31 cellular contexts compared by ENCODE assay signal in the genomic region with DNA sequence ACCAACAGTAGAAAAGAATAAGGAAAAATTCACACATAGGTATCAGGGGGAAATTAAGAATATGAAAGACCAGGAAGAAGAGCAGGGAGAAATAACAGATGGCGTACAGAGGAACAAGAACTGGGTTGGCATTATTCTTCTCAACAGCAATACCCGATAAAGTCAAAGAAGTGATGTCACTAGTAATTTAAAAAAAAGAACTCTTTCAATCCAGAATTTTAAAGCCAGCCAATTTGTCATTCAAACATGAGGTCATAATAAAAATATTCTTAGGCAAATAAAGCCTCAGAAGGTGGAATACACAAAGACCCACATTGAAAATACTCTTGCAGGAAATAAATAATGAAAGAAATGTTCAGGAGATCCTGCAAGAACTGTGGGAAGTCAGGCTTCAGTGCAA. TPM values are rescaled to one million over a fixed set of nuclear protein-coding genes. Genes with fewer than 3 reads are reported as not detected.
"Had no signal": no experiment of that assay in that cellular context is flagged by ENCODE, and none has a peak within 500 bp of the region (broad histone marks: within the 10 kb centered on the region; RNA-seq: fewer than 3 reads in every experiment).

No MANE protein-coding gene starts in this region.

- DNase-seq: dermis blood vessel endothelial cell; effector memory CD4-positive, alpha-beta T cell; foreskin keratinocyte; heart left ventricle; mucosa of descending colon; naive B cell; stimulated activated CD4-positive, alpha-beta T cell treated with anti-CD3 and anti-CD28 coated beads, Interleukin-12 subunit alpha, Interleukin-12 subunit beta, amount 100 ng/mL, for 4 hours; stimulated activated CD4-positive, alpha-beta T cell treated with anti-CD3 and anti-CD28 coated beads, Interleukin-1b, Interleukin-23, amount 100 ng/mL, for 48 hours; stimulated activated CD4-positive, alpha-beta T cell treated with anti-CD3 and anti-CD28 coated beads, Interleukin-4, amount 100 ng/mL, for 1 hour; stimulated activated CD8-positive, alpha-beta memory T cell treated with anti-CD3 and anti-CD28 coated beads, Interleukin-4, amount 100 ng/mL, for 48 hours; stimulated activated naive CD4-positive, alpha-beta T cell treated with Interleukin-2 at 50 U/mL for 16 hours; stomach; thyroid gland had no signal

- H3K4me2 ChIP-seq: hepatocyte, smooth muscle cell had no signal

- H3K4me1 ChIP-seq: esophagus muscularis mucosa, parathyroid adenoma had no signal

- H3K27ac Mint-ChIP-seq: memory B cell; natural killer cell treated with Interleukin-12 subunit alpha and Interleukin-12 subunit beta and Interleukin-15 and Interleukin-18, amount 100 ng/mL, for 72 hours; progenitor cell of endocrine pancreas; type B pancreatic cell had no signal

- H3K27ac ChIP-seq: coronary artery, esophagus muscularis mucosa, foreskin keratinocyte, gastroesophageal sphincter, heart left ventricle, hepatocyte, neutrophil, parathyroid adenoma, thyroid gland had no signal

- H3K9me3 Mint-ChIP-seq: memory B cell; naive B cell; natural killer cell treated with Interleukin-12 subunit alpha and Interleukin-12 subunit beta and Interleukin-15 and Interleukin-18, amount 100 ng/mL, for 72 hours; neural crest cell; type B pancreatic cell had no signal

- H3K4me3 Mint-ChIP-seq: memory B cell; naive B cell; natural killer cell treated with Interleukin-12 subunit alpha and Interleukin-12 subunit beta and Interleukin-15 and Interleukin-18, amount 100 ng/mL, for 72 hours; neural crest cell; type B pancreatic cell had no signal

- FAIRE-seq: endothelial cell of umbilical vein, kidney had no signal

- H3K36me3 Mint-ChIP-seq: memory B cell; naive B cell; natural killer cell treated with Interleukin-12 subunit alpha and Interleukin-12 subunit beta and Interleukin-15 and Interleukin-18, amount 100 ng/mL, for 72 hours; type B pancreatic cell had no signal

- H3K36me3 ChIP-seq: esophagus muscularis mucosa, gastroesophageal sphincter, heart left ventricle, neutrophil, stomach, thyroid gland had no signal

- H3K27me3 ChIP-seq: foreskin keratinocyte, heart left ventricle, hepatocyte, stomach, thyroid gland had no signal

- H3K4me3 ChIP-seq: coronary artery, esophagus muscularis mucosa, gastroesophageal sphincter, heart left ventricle, hepatocyte, lung, mucosa of descending colon, smooth muscle cell, stomach, thyroid gland had no signal

- H3K27me3 Mint-ChIP-seq: memory B cell, type B pancreatic cell had no signal

- H3K9me3 ChIP-seq: esophagus muscularis mucosa, gastroesophageal sphincter, heart left ventricle, mucosa of descending colon, neutrophil, stomach, thyroid gland had no signal

- ATAC-seq: foreskin keratinocyte; gastroesophageal sphincter; heart left ventricle; left lobe of liver; mucosa of descending colon; natural killer cell treated with Interleukin-12 subunit alpha and Interleukin-12 subunit beta and Interleukin-15 and Interleukin-18, amount 100 ng/mL, for 72 hours; sciatic nerve had no signal

RNA-seq across cellular contexts. Expression of a gene that starts 8.8 kb away (rescaled TPM):
- total RNA-seq: dermis blood vessel endothelial cell; endothelial cell of umbilical vein; fibroblast of lung; natural killer cell treated with Interleukin-12 subunit alpha and Interleukin-12 subunit beta and Interleukin-15 and Interleukin-18, amount 100 ng/mL, for 72 hours; neural crest cell; smooth muscle cell had no signal
- polyA plus RNA-seq: endothelial cell of umbilical vein, fibroblast of lung, smooth muscle cell had no signal
